ENCODE assay signal across 11 cellular contexts in the genomic region with DNA sequence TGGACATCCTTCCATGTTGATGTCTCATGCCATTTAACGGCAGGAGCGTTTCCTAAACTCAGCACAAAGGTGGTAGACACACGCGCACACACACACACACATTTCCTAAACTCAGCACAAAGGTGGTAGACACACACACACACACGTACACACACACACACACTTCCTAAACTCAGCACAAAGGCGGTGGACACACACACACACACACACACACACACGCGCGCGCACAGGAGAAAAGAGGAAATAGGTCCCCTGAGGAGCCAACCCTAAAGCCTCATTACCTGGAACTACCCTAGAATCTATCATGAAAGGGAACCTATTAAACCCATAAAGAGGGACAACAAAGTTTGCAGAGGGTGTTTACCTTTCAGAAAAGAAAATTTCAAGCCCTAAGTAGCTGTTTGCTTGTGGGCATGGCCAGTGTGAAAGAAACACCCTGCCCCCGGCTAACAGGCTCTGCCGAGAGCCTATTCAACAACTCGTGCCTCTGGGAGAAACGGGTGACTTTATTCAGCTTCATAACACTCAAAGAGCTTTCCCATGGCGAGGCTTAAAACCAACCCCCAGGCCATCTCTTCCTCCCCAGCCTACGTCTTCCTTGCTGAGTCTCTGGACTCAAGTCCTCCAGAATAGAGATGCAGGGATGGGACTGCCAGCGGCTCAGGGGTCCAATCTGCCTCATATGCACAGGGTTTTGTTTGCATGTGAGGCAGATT. TPM values are rescaled to one million over a fixed set of nuclear protein-coding genes. Genes with fewer than 3 reads are reported as not detected.
A peak's percentile ranks its signal among the peaks of the same experiment; 100 is the strongest.
DNase-seq lines count a peak whose midpoint lies in the region; ATAC-seq, FAIRE-seq and TF ChIP-seq lines count a peak whose summit lies in the region.
"Had no signal": no experiment of that assay in that cellular context is flagged by ENCODE, and none has a peak within 500 bp of the region (broad histone marks: within the 10 kb centered on the region; RNA-seq: fewer than 3 reads in every experiment).

No MANE protein-coding gene starts in this region.

- H3K9me3 ChIP-seq in kidney (ENCODE audit: control insufficient read depth in 1 of 2, low read length in 2 of 2) (no peaks in the 10 kb centered on the region), smooth muscle cell (replicated peaks; ENCODE audit: low read depth) (no peaks in the 10 kb centered on the region)

- H3K36me3 ChIP-seq in kidney (ENCODE audit: control insufficient read depth in 1 of 2, insufficient read depth in 2 of 2, low read length in 2 of 2) = peaks cover 7 to 10% of the 10 kb centered on the region in 2 donors
- no peaks in the 10 kb centered on the region for H3K36me3 ChIP-seq in smooth muscle cell (ENCODE audit: low read depth)
- H3K36me3 ChIP-seq: WERI-Rb-1 had no signal

- peaks cover 8% of the 10 kb centered on the region for H3K4me1 Mint-ChIP-seq in activated naive CD8-positive, alpha-beta T cell treated with anti-CD3 and anti-CD28 coated beads, Interleukin-2, amount 50 U/mL, for 24 hours

- H2AFZ ChIP-seq in smooth muscle cell (ENCODE audit: low read depth) = no peak overlapping the region

- H3K4me1 ChIP-seq in kidney (ENCODE audit: control insufficient read depth in 1 of 2, insufficient read depth in 1 of 2, low read depth in 1 of 2, low read length in 2 of 2) (peaks cover 14 to 19% of the 10 kb centered on the region in 2 donors), smooth muscle cell (ENCODE audit: low read depth) (peaks cover 12% of the 10 kb centered on the region)

- ATAC-seq in Right ventricle myocardium inferior (no peak), left ventricle myocardium superior (no peak)
- no peak for ATAC-seq in activated naive CD8-positive, alpha-beta T cell treated with anti-CD3 and anti-CD28 coated beads, Interleukin-2, amount 50 U/mL, for 24 hours

- H3K79me2 ChIP-seq in smooth muscle cell (ENCODE audit: low read depth) = no peaks in the 10 kb centered on the region

- peaks cover 10% of the 10 kb centered on the region for H3K36me3 Mint-ChIP-seq in activated naive CD8-positive, alpha-beta T cell treated with anti-CD3 and anti-CD28 coated beads, Interleukin-2, amount 50 U/mL, for 24 hours (ENCODE audit: low read depth)

- H4K20me1 ChIP-seq in smooth muscle cell (ENCODE audit: low read depth) = no peaks in the 10 kb centered on the region

- H3K27ac ChIP-seq in kidney (ENCODE audit: low read depth in 2 of 2, low read length in 2 of 2) (no peak overlapping the region), smooth muscle cell (ENCODE audit: low read depth) (no peak overlapping the region)
- H3K27ac ChIP-seq: WERI-Rb-1 had no signal

- H3K9me3 Mint-ChIP-seq in activated naive CD8-positive, alpha-beta T cell treated with anti-CD3 and anti-CD28 coated beads, Interleukin-2, amount 50 U/mL, for 24 hours = no peaks in the 10 kb centered on the region

- intact Hi-C loops in Right ventricle myocardium inferior (cut with DNase I) = no loop called here
- intact Hi-C loops in left ventricle myocardium superior (cut with micrococcal nuclease) = no loop called here
- intact Hi-C loops in kidney (cut with DNase I) = no loop called here

- no peak for TF ChIP-seq CTCF in kidney (IDR thresholded peaks at IDR 0.05; ENCODE audit: borderline replicate concordance, extremely low read depth, insufficient read depth)
- no peak for TF ChIP-seq CTCF in smooth muscle cell (IDR thresholded peaks at IDR 0.05; ENCODE audit: borderline replicate concordance, insufficient read depth, poor library complexity, severe bottlenecking)

- H3K27me3 Mint-ChIP-seq in activated naive CD8-positive, alpha-beta T cell treated with anti-CD3 and anti-CD28 coated beads, Interleukin-2, amount 50 U/mL, for 24 hours = no peaks in the 10 kb centered on the region

- peak; percentile 61 for FAIRE-seq in urothelium cell line (lab: Jason Lieb, UNC)
- no peak for FAIRE-seq in kidney (lab: Jason Lieb, UNC)

- H3K4me2 ChIP-seq in smooth muscle cell = no peak overlapping the region

- H3K9ac ChIP-seq in kidney (ENCODE audit: low read length in 2 of 2) = no peak overlapping the region
- H3K9ac ChIP-seq in smooth muscle cell (ENCODE audit: low read depth) = no peak overlapping the region

- 68% methylated on average over 17 of the region's 17 CpGs for WGBS in smooth muscle cell (ENCODE audit: low lambda C conversion rate)

- DNase-seq in Right ventricle myocardium inferior (ENCODE audit: missing footprints) (peak; percentile 83), left ventricle myocardium superior (no peak), NCI-H2227 (lab: John Stamatoyannopoulos, UW; ENCODE audit: unreplicated experiment) (peak; percentile 70), urothelium cell line (ENCODE audit: low spot score) (no peak), kidney (no peak), smooth muscle cell (lab: John Stamatoyannopoulos, UW; ENCODE audit: unreplicated experiment) (no peak), H4 (ENCODE audit: low spot score) (no peak)
- no peak for DNase-seq in activated naive CD8-positive, alpha-beta T cell treated with anti-CD3 and anti-CD28 coated beads, Interleukin-2, amount 50 U/mL, for 24 hours
- DNase-seq: DMS 273 treated with DMSO at 0.1 percent for 48 hours, NCI-H774, WERI-Rb-1 had no signal

- H3K27ac Mint-ChIP-seq in activated naive CD8-positive, alpha-beta T cell treated with anti-CD3 and anti-CD28 coated beads, Interleukin-2, amount 50 U/mL, for 24 hours = peak overlapping the region; percentile 52

- H3K4me3 ChIP-seq in kidney (ENCODE audit: low read length in 2 of 2) (no peak overlapping the region), smooth muscle cell (no peak overlapping the region)

- no peaks in the 10 kb centered on the region for H3F3A ChIP-seq in smooth muscle cell (ENCODE audit: low read depth)

- no peak overlapping the region for H3K4me3 Mint-ChIP-seq in activated naive CD8-positive, alpha-beta T cell treated with anti-CD3 and anti-CD28 coated beads, Interleukin-2, amount 50 U/mL, for 24 hours

- no peaks in the 10 kb centered on the region for H3K27me3 ChIP-seq in smooth muscle cell (ENCODE audit: low read depth)

RNA-seq across cellular contexts. Expression of a gene that starts 31.8 kb away (rescaled TPM):
- 13.3 TPM for total RNA-seq in Right ventricle myocardium inferior
- 11.5 TPM for total RNA-seq in left ventricle myocardium superior
- 61.5 TPM for total RNA-seq in kidney
- polyA plus RNA-seq in kidney (ENCODE audit: insufficient read depth, low read depth, low replicate concordance) = 18.6 TPM
- 14.3 and 17.5 TPM in 2 replicates for total RNA-seq in smooth muscle cell
- 11.8 and 13.8 TPM in 2 replicates for polyA plus RNA-seq in smooth muscle cell
- total RNA-seq in H4 (2014; rRNA removed; shearing (Covaris generic)) = 7.0 and 14.2 TPM in 2 replicates

RNA-seq across cellular contexts. Expression of a gene that starts 55.3 kb away (rescaled TPM):
- 40.3 TPM for total RNA-seq in Right ventricle myocardium inferior
- total RNA-seq in left ventricle myocardium superior = 34.4 TPM
- 37.9 TPM for total RNA-seq in kidney
- 12.1 TPM for polyA plus RNA-seq in kidney (ENCODE audit: insufficient read depth, low read depth, low replicate concordance)
- 14.2 and 19.6 TPM in 2 replicates for total RNA-seq in smooth muscle cell
- polyA plus RNA-seq in smooth muscle cell = 28.2 and 32.9 TPM in 2 replicates
- total RNA-seq in H4 (2014; rRNA removed; shearing (Covaris generic)) = 12.6 and 17.7 TPM in 2 replicates

Comparison
In these comparisons a context has a peak if more than half of its experiments do, and no peak if none do; other contexts are left out.
1. DNase-seq: peak in Right ventricle myocardium inferior (single experiment) and NCI-H2227 (single experiment); none in left ventricle myocardium superior (single experiment), activated naive CD8-positive, alpha-beta T cell treated with anti-CD3 and anti-CD28 coated beads, Interleukin-2, amount 50 U/mL, for 24 hours (single experiment), urothelium cell line (single experiment), kidney (single experiment), smooth muscle cell (single experiment) and H4 (single experiment).